ENCODE assay signal across 10 cellular contexts in genomic region chr11:14539867-14540475, GRCh38. TPM values are rescaled to one million over a fixed set of nuclear protein-coding genes. Genes with fewer than 3 reads are reported as not detected.
DNase-seq lines count a peak whose midpoint lies in the region; ATAC-seq, FAIRE-seq and TF ChIP-seq lines count a peak whose summit lies in the region.
"Had no signal": no experiment of that assay in that cellular context is flagged by ENCODE, and none has a peak within 500 bp of the region (broad histone marks: within the 10 kb centered on the region; RNA-seq: fewer than 3 reads in every experiment).

No MANE protein-coding gene starts in this region.

- H3K9me3 Mint-ChIP-seq in activated naive CD8-positive, alpha-beta T cell treated with anti-CD3 and anti-CD28 coated beads, Interleukin-2, amount 50 U/mL, for 24 hours: peaks cover 3% of the 10 kb centered on the region

- POLR2A ChIA-PET in A549 (lab: Yijun Ruan, JAX): no interaction called here

- WGBS in A549 (ENCODE audit: missing lambda C conversion rate): 77% methylated on average over 6 of the region's 6 CpGs
- 41 to 45% methylated on average over 6 of the region's 6 CpGs for WGBS in GM23248 (ENCODE audit: low coverage in 1 of 2, low lambda C conversion rate in 2 of 2, missing lambda C conversion rate in 2 of 2), 2 experiments
- WGBS in liver: 34% methylated on average over 6 of the region's 6 CpGs

- in situ Hi-C loops in GM23248 (cut with MboI): loop anchor here (25.0 kb wide), 1 partner anchor 372 kb away; no protein-coding TSS in a partner anchor

- H3K9me2 ChIP-seq in GM23248 (ENCODE audit: insufficient read depth): no peaks in the 10 kb centered on the region

- H3K4me1 ChIP-seq in A549: peaks cover 4% of the 10 kb centered on the region; the same call in 2 of the 3 replicates
- H3K4me1 ChIP-seq in GM23248 (ENCODE audit: insufficient read depth): no peaks in the 10 kb centered on the region
- H3K4me1 ChIP-seq in liver (ENCODE audit: control insufficient read depth in 4 of 4, insufficient read depth in 4 of 4, low read length in 3 of 4): peaks cover 7 to 45% (median 27%) of the 10 kb centered on the region in 4 donors
- H3K4me1 ChIP-seq in colonic mucosa: peaks cover 4% of the 10 kb centered on the region

- H3K9me3 ChIP-seq in A549 (no peaks in the 10 kb centered on the region), GM23248 (ENCODE audit: low read depth) (no peaks in the 10 kb centered on the region), liver (ENCODE audit: control insufficient read depth in 4 of 4, low read length in 3 of 4) (no peaks in the 10 kb centered on the region), colonic mucosa (no peaks in the 10 kb centered on the region)

- no peak for FAIRE-seq in A549 (lab: Jason Lieb, UNC)
- FAIRE-seq: frontal cortex had no signal

- DNase-seq in A549 (ENCODE audit: low read depth in 1 of 2, low spot score in 1 of 2) (no peak), GM23248 (no peak), activated gamma-delta T cell (lab: John Stamatoyannopoulos, UW) (no peak), colonic mucosa (no peak)
- DNase-seq in activated naive CD8-positive, alpha-beta T cell treated with anti-CD3 and anti-CD28 coated beads, Interleukin-2, amount 50 U/mL, for 24 hours: no peak
- DNase-seq: activated CD8-positive, alpha-beta memory T cell treated with anti-CD3 and anti-CD28 coated beads, Interleukin-2, amount 50 U/mL, for 4 hours had no signal

- no peaks in the 10 kb centered on the region for H3K27me3 ChIP-seq in GM23248 (replicated peaks; ENCODE audit: insufficient read depth)
- no peaks in the 10 kb centered on the region for H3K27me3 ChIP-seq in liver (ENCODE audit: control insufficient read depth in 4 of 4, insufficient read depth in 4 of 4, low read length in 3 of 4)
- no peaks in the 10 kb centered on the region for H3K27me3 ChIP-seq in colonic mucosa

- H3K27me3 Mint-ChIP-seq in activated naive CD8-positive, alpha-beta T cell treated with anti-CD3 and anti-CD28 coated beads, Interleukin-2, amount 50 U/mL, for 24 hours: no peaks in the 10 kb centered on the region

- no peaks in the 10 kb centered on the region; the same call in 1 of the 2 replicates for H3F3A ChIP-seq in GM23248 (ENCODE audit: insufficient read depth)

- H4K20me1 ChIP-seq in GM23248 (ENCODE audit: insufficient read depth): no peaks in the 10 kb centered on the region

- no peak for TF ChIP-seq EP300 in A549 (IDR thresholded peaks at IDR 0.05)

- H3K27ac ChIP-seq in A549: no peak overlapping the region
- H3K27ac ChIP-seq in GM23248: no peak overlapping the region
- H3K27ac ChIP-seq in liver (ENCODE audit: low read depth in 1 of 2, low read length in 2 of 2): peak overlapping the region; percentile 85 to 87
- H3K27ac ChIP-seq in colonic mucosa: no peak overlapping the region

- H3K4me3 Mint-ChIP-seq in activated naive CD8-positive, alpha-beta T cell treated with anti-CD3 and anti-CD28 coated beads, Interleukin-2, amount 50 U/mL, for 24 hours: no peak overlapping the region

- ATAC-seq in A549 (peak; percentile 67 to 73; a peak in 4 of 6 replicates), GM19395 (IDR thresholded peaks at IDR 0.05; ENCODE audit: unreplicated experiment) (no peak), GM21381 (IDR thresholded peaks at IDR 0.05; ENCODE audit: unreplicated experiment) (no peak)
- peak; percentile 79 for ATAC-seq in activated naive CD8-positive, alpha-beta T cell treated with anti-CD3 and anti-CD28 coated beads, Interleukin-2, amount 50 U/mL, for 24 hours

- peaks cover 6% of the 10 kb centered on the region for H3K36me3 Mint-ChIP-seq in activated naive CD8-positive, alpha-beta T cell treated with anti-CD3 and anti-CD28 coated beads, Interleukin-2, amount 50 U/mL, for 24 hours (ENCODE audit: low read depth)

- TF ChIP-seq CTCF in A549 (IDR thresholded peaks at IDR 0.05) (no peak), liver (IDR thresholded peaks at IDR 0.05; ENCODE audit: low read depth, low read length, missing input control) (no peak), colonic mucosa (IDR thresholded peaks at IDR 0.05) (no peak)

- H3K36me3 ChIP-seq in GM23248 (ENCODE audit: low read depth) (no peaks in the 10 kb centered on the region), liver (ENCODE audit: control insufficient read depth in 4 of 4, insufficient read depth in 3 of 4, low read depth in 1 of 4, low read length in 3 of 4) (no peaks in the 10 kb centered on the region), colonic mucosa (no peaks in the 10 kb centered on the region)

- H2AFZ ChIP-seq in GM23248: peak overlapping the region; percentile 39; the same call in 1 of the 2 replicates

- H3K4me3 ChIP-seq in A549 (no peak overlapping the region), GM23248 (no peak overlapping the region), liver (ENCODE audit: low read depth in 1 of 3, low read length in 3 of 3) (no peak overlapping the region), colonic mucosa (no peak overlapping the region)

- peaks cover 60% of the 10 kb centered on the region for H3K4me1 Mint-ChIP-seq in activated naive CD8-positive, alpha-beta T cell treated with anti-CD3 and anti-CD28 coated beads, Interleukin-2, amount 50 U/mL, for 24 hours

- H3K27ac Mint-ChIP-seq in activated naive CD8-positive, alpha-beta T cell treated with anti-CD3 and anti-CD28 coated beads, Interleukin-2, amount 50 U/mL, for 24 hours: no peak overlapping the region

- no peaks in the 10 kb centered on the region for H3K79me2 ChIP-seq in GM23248 (ENCODE audit: insufficient read depth)

- no peak overlapping the region for H3K9ac ChIP-seq in GM23248
- peak overlapping the region; percentile 4 to 72 for H3K9ac ChIP-seq in liver (ENCODE audit: low read depth in 1 of 2, low read length in 2 of 2)
- H3K9ac ChIP-seq in colonic mucosa (ENCODE audit: low read depth in 2 of 2, low read length in 2 of 2): peak overlapping the region in 1 of 2 donors; percentile 2

- no peak for TF ChIP-seq POLR2A in A549 (IDR thresholded peaks at IDR 0.05; ENCODE audit: low read length)

- H3K4me2 ChIP-seq in A549: no peak overlapping the region
- no peak overlapping the region for H3K4me2 ChIP-seq in GM23248 (ENCODE audit: unreplicated experiment)

- CTCF ChIA-PET in A549 (lab: Yijun Ruan, JAX): interaction anchor here (1.6 kb wide), 1 partner anchor 250 kb away, joined by 5 read pairs; no protein-coding TSS in a partner anchor

- intact Hi-C loops in colonic mucosa (cut with DNase I): loop anchor here (5.0 to 10.0 kb wide), 3 partner anchors 105 to 367 kb away; partner anchors contain the start of gene PDE3B

- no peak for TF ChIP-seq RAD21 in A549 (conservative IDR thresholded peaks at IDR 0.05 in 1 of 2, IDR thresholded peaks at IDR 0.05 in 1 of 2)
- peak; percentile 47 to 65 for TF ChIP-seq RAD21 in liver (IDR thresholded peaks at IDR 0.05)

TF ChIP-seq in A549, 52 proteins besides CTCF, POLR2A, EP300 and RAD21 (continues in another document):
- TF ChIP-seq HES2 (IDR thresholded peaks at IDR 0.05) (no peak), TP53 (CRISPR knock-in tag; IDR thresholded peaks at IDR 0.05) (no peak), NPAS2 (CRISPR knock-in tag; IDR thresholded peaks at IDR 0.05; ENCODE audit: borderline replicate concordance) (no peak), ZC3H11A (IDR thresholded peaks at IDR 0.05) (no peak), ZNF302 (CRISPR knock-in tag; IDR thresholded peaks at IDR 0.05) (no peak), ZSCAN20 (CRISPR knock-in tag; IDR thresholded peaks at IDR 0.05) (no peak), MAX (IDR thresholded peaks at IDR 0.05) (no peak)

TF ChIP-seq in liver, 16 proteins besides CTCF, POLR2A, EP300 and RAD21 (continues in another document):
- TF ChIP-seq HNF4G (IDR thresholded peaks at IDR 0.05) (no peak), RXRA (IDR thresholded peaks at IDR 0.05) (peak; percentile 73 to 88), MAX (IDR thresholded peaks at IDR 0.05) (peak; percentile 30), NR2F2 (IDR thresholded peaks at IDR 0.05) (peak; percentile 38), SP1 (IDR thresholded peaks at IDR 0.05) (peak; percentile 77), FOXA1 (IDR thresholded peaks at IDR 0.05) (peak; percentile 40), ATF3 (IDR thresholded peaks at IDR 0.05) (peak; percentile 57), HNF4A (conservative IDR thresholded peaks at IDR 0.05) (peak; percentile 40 to 61), GABPA (IDR thresholded peaks at IDR 0.05 in 1 of 2, conservative IDR thresholded peaks at IDR 0.05 in 1 of 2) (no peak)

RNA-seq across cellular contexts. Expression of gene PSMA1, which starts 19.8 kb away (rescaled TPM):
- polyA plus RNA-seq in A549 (2011; rRNA removed): 317 and 370 TPM in 2 replicates
- polyA plus RNA-seq in A549 (2012; cell fraction: cytosol; rRNA removed): 161 and 163 TPM in 2 replicates
- 141 and 227 TPM in 2 replicates for polyA plus RNA-seq in A549 (2012; cell fraction: nucleus; rRNA removed)
- polyA plus RNA-seq in A549 (2017; fragmentation: RNase III; extraction: RNeasy Plus Mini Kit Qiagen cat#74134 plus additional on column Dnase treatment): 299 to 322 TPM (median 304 TPM) in 3 replicates
- polyA minus RNA-seq in A549 (2011; rRNA and poly(A)+ RNA removed): 82.5 and 89.6 TPM in 2 replicates
- 159 and 175 TPM in 2 replicates for total RNA-seq in GM23248 (2014; rRNA removed; shearing (Covaris generic))
- polyA plus RNA-seq in GM23248 (2016; fragmentation: Nextera tagmentation; extraction: Ambion mirVana): 285 and 303 TPM in 2 replicates
- 10 to 100 TPM; 76.5 to 84.5 TPM for total RNA-seq in liver
- 100 to 1,000 TPM in 1 of 2 donors, 10 to 100 TPM in 1; 84.9 to 191 TPM for polyA plus RNA-seq in liver
- total RNA-seq in colonic mucosa: 100 to 1,000 TPM; 120 to 147 TPM

RNA-seq across cellular contexts. Expression of gene COPB1, which starts 40.4 kb away (rescaled TPM):
- polyA plus RNA-seq in A549 (2011; rRNA removed): 231 and 232 TPM in 2 replicates
- polyA plus RNA-seq in A549 (2012; cell fraction: cytosol; rRNA removed): 59.8 and 60.6 TPM in 2 replicates
- polyA plus RNA-seq in A549 (2012; cell fraction: nucleus; rRNA removed): 46.0 and 54.2 TPM in 2 replicates
- 120 to 134 TPM (median 128 TPM) in 3 replicates for polyA plus RNA-seq in A549 (2017; fragmentation: RNase III; extraction: RNeasy Plus Mini Kit Qiagen cat#74134 plus additional on column Dnase treatment)
- polyA minus RNA-seq in A549 (2011; rRNA and poly(A)+ RNA removed): 100 and 105 TPM in 2 replicates
- total RNA-seq in GM23248 (2014; rRNA removed; shearing (Covaris generic)): 302 and 366 TPM in 2 replicates
- 192 and 199 TPM in 2 replicates for polyA plus RNA-seq in GM23248 (2016; fragmentation: Nextera tagmentation; extraction: Ambion mirVana)
- total RNA-seq in liver: 100 to 1,000 TPM in 1 of 2 donors, 10 to 100 TPM in 1; 99.3 to 140 TPM
- polyA plus RNA-seq in liver: 10 to 100 TPM; 32.1 to 49.8 TPM
- total RNA-seq in colonic mucosa: 100 to 1,000 TPM in 1 of 2 donors, 10 to 100 TPM in 1; 95.2 to 112 TPM

Comparison
In these comparisons a context has a peak if more than half of its experiments do, and no peak if none do; other contexts are left out.
1. ATAC-seq: peak in A549 (2 of 2) and activated naive CD8-positive, alpha-beta T cell treated with anti-CD3 and anti-CD28 coated beads, Interleukin-2, amount 50 U/mL, for 24 hours (single experiment); none in GM19395 (single experiment) and GM21381 (single experiment).
2. H3K27ac ChIP-seq: peak in liver (2 of 2); none in A549 (0 of 2), GM23248 (single experiment) and colonic mucosa (single experiment).